9 cellular contexts compared by ENCODE assay signal in genomic region chr5:60541980-60542379, GRCh38.
A peak's percentile ranks its signal among the peaks of the same experiment; 100 is the strongest.
DNase-seq lines count a peak whose midpoint lies in the region; ATAC-seq, FAIRE-seq and TF ChIP-seq lines count a peak whose summit lies in the region.
"Had no signal": no experiment of that assay in that cellular context is flagged by ENCODE, and none has a peak within 500 bp of the region (broad histone marks: within the 10 kb centered on the region; RNA-seq: fewer than 3 reads in every experiment).

No MANE protein-coding gene starts in this region.

- no peaks in the 10 kb centered on the region for H3K27me3 ChIP-seq in K562 (ENCODE audit: control insufficient read depth in 2 of 2, insufficient read depth in 2 of 2, low read length in 2 of 2)

- TF ChIP-seq EP300 in K562 (IDR thresholded peaks at IDR 0.05; ENCODE audit: low read length), result no peak

- H3K4me1 ChIP-seq in K562 (replicated peaks in 1 of 2; ENCODE audit: control insufficient read depth in 2 of 2, insufficient read depth in 2 of 2, low read length in 2 of 2) (no peaks in the 10 kb centered on the region), kidney (ENCODE audit: control insufficient read depth in 1 of 2, insufficient read depth in 1 of 2, low read depth in 1 of 2, low read length in 2 of 2) (no peaks in the 10 kb centered on the region)

- no peak for TF ChIP-seq CTCF in K562 (IDR thresholded peaks at IDR 0.05 in 2 of 3, conservative IDR thresholded peaks at IDR 0.05 in 1 of 3; ENCODE audit: insufficient read depth in 2 of 3, low read depth in 1 of 3, low read length in 3 of 3)
- no peak for TF ChIP-seq CTCF in kidney (IDR thresholded peaks at IDR 0.05; ENCODE audit: borderline replicate concordance, extremely low read depth, insufficient read depth)

- no peaks in the 10 kb centered on the region for H3K9me1 ChIP-seq in K562 (ENCODE audit: control insufficient read depth, insufficient read depth, low read length)

- intact Hi-C loops in K562 (cut with micrococcal nuclease), result no loop called here
- intact Hi-C loops in sciatic nerve (cut with DNase I), result no loop called here
- intact Hi-C loops in kidney (cut with DNase I), result no loop called here

- in situ Hi-C loops in K562 (cut with MboI), result no loop called here

- no peak for FAIRE-seq in K562 (lab: Jason Lieb, UNC)
- no peak for FAIRE-seq in kidney (lab: Jason Lieb, UNC)

- no peaks in the 10 kb centered on the region for H3K36me3 ChIP-seq in K562 (ENCODE audit: control insufficient read depth, insufficient read depth, low read length)
- no peaks in the 10 kb centered on the region for H3K36me3 ChIP-seq in kidney (ENCODE audit: control insufficient read depth in 1 of 2, insufficient read depth in 2 of 2, low read length in 2 of 2)

- H3K4me2 ChIP-seq in K562 (ENCODE audit: insufficient read depth, low read length), result no peak overlapping the region

- DNase-seq in K562 (ENCODE audit: extremely low read depth in 1 of 4, low spot score in 3 of 4), result no peak
- no peak for DNase-seq in sciatic nerve (ENCODE audit: low spot score)
- no peak for DNase-seq in kidney
- no peak for DNase-seq in AG08395 (ENCODE audit: low spot score)
- DNase-seq in NCI-H1436 (lab: John Stamatoyannopoulos, UW), result no peak
- DNase-seq: right cardiac atrium had no signal

- WGBS in K562 (ENCODE audit: insufficient coverage, low coverage, missing lambda C conversion rate), result 0% methylated on average over 2 of the region's 2 CpGs

- H3K27ac ChIP-seq in K562 (ENCODE audit: extremely low read depth, low read depth, low read length) (no peak overlapping the region), kidney (ENCODE audit: low read depth in 2 of 2, low read length in 2 of 2) (no peak overlapping the region)

- H3K9me3 ChIP-seq in K562 (replicated peaks; ENCODE audit: control insufficient read depth, insufficient read depth, low read depth, low read length) (no peaks in the 10 kb centered on the region), kidney (ENCODE audit: control insufficient read depth in 1 of 2, low read length in 2 of 2) (no peaks in the 10 kb centered on the region)

- TF ChIP-seq POLR2A in K562 (conservative IDR thresholded peaks at IDR 0.05), result no peak

- no peak overlapping the region for H3K9ac ChIP-seq in K562 (ENCODE audit: insufficient read depth in 1 of 2, low read depth in 2 of 2, low read length in 2 of 2)
- H3K9ac ChIP-seq in kidney (ENCODE audit: low read length in 2 of 2), result no peak overlapping the region

- no peak overlapping the region for H2AFZ ChIP-seq in K562 (ENCODE audit: low read depth, low read length)

- ATAC-seq in GM19395 (IDR thresholded peaks at IDR 0.05; ENCODE audit: unreplicated experiment) (peak; percentile 30), HG03097 (IDR thresholded peaks at IDR 0.05; ENCODE audit: low FRiP score, unreplicated experiment) (peak; percentile 8), K562 (no peak), sciatic nerve (peak; percentile 78), HG03025 (IDR thresholded peaks at IDR 0.05; ENCODE audit: low FRiP score, unreplicated experiment) (no peak)

- CTCF ChIA-PET in K562 (lab: Yijun Ruan, JAX; ENCODE audit: low intra/inter-chr PET ratio), result no interaction called here

- H3K79me2 ChIP-seq in K562 (ENCODE audit: control insufficient read depth, insufficient read depth, low read length), result no peaks in the 10 kb centered on the region

- H4K20me1 ChIP-seq in K562 (replicated peaks; ENCODE audit: control insufficient read depth, insufficient read depth, low read length), result no peaks in the 10 kb centered on the region

- H3K4me3 ChIP-seq in K562, result no peak overlapping the region
- H3K4me3 ChIP-seq in kidney (ENCODE audit: low read length in 2 of 2), result no peak overlapping the region

- no TSS peak for BruUV-seq in K562 (replicated peaks; lab: Mats Ljungman, UMichigan)

- no peak for TF ChIP-seq RAD21 in K562 (CRISPR knock-in tag; conservative IDR thresholded peaks at IDR 0.05 in 1 of 2, IDR thresholded peaks at IDR 0.05 in 1 of 2)

- POLR2A ChIA-PET in K562 (lab: Yijun Ruan, JAX), result no interaction called here

TF ChIP-seq in K562, 482 proteins besides CTCF, POLR2A, EP300 and RAD21 (continues in another document):
- TF ChIP-seq FOXM1 (IDR thresholded peaks at IDR 0.05; ENCODE audit: low read depth) (no peak), FOXM1 (CRISPR knock-in tag; IDR thresholded peaks at IDR 0.05; ENCODE audit: low read depth) (no peak), MEIS2 (IDR thresholded peaks at IDR 0.05; ENCODE audit: partially characterized antibody) (peak; percentile 65), FOSL1 (tag; conservative IDR thresholded peaks at IDR 0.05) (0 out of 2 replicates have a peak, but pooled peaks have one; percentile 17), CEBPB (tag; IDR thresholded peaks at IDR 0.05) (peak; percentile 87), ESRRA (IDR thresholded peaks at IDR 0.05; ENCODE audit: borderline replicate concordance, low read depth) (peak; percentile 70; the same call in 1 of the 2 replicates), ZHX1 (conservative IDR thresholded peaks at IDR 0.05; ENCODE audit: low read length) (no peak), MITF (IDR thresholded peaks at IDR 0.05) (peak; percentile 54; the same call in 1 of the 2 replicates), BHLHE40 (IDR thresholded peaks at IDR 0.05; ENCODE audit: low read length) (peak; percentile 51; the same call in 1 of the 2 replicates), RAD51 (IDR thresholded peaks at IDR 0.05; ENCODE audit: borderline replicate concordance, low read depth) (peak; percentile 31; the same call in 1 of the 2 replicates), MEF2D (tag; conservative IDR thresholded peaks at IDR 0.05; ENCODE audit: low read depth) (0 out of 2 replicates have a peak, but pooled peaks have one; percentile 41), CEBPG (CRISPR knock-in tag; IDR thresholded peaks at IDR 0.05) (no peak), CEBPG (tag; conservative IDR thresholded peaks at IDR 0.05 in 1 of 2, IDR thresholded peaks at IDR 0.05 in 1 of 2) (peak; percentile 90 to 91)
- TF ChIP-seq, protein P1, sequence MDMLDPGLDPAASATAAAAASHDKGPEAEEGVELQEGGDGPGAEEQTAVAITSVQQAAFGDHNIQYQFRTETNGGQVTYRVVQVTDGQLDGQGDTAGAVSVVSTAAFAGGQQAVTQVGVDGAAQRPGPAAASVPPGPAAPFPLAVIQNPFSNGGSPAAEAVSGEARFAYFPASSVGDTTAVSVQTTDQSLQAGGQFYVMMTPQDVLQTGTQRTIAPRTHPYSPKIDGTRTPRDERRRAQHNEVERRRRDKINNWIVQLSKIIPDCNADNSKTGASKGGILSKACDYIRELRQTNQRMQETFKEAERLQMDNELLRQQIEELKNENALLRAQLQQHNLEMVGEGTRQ (CRISPR knock-in tag; IDR thresholded peaks at IDR 0.05), result peak; percentile 59
- TF ChIP-seq, protein P2, sequence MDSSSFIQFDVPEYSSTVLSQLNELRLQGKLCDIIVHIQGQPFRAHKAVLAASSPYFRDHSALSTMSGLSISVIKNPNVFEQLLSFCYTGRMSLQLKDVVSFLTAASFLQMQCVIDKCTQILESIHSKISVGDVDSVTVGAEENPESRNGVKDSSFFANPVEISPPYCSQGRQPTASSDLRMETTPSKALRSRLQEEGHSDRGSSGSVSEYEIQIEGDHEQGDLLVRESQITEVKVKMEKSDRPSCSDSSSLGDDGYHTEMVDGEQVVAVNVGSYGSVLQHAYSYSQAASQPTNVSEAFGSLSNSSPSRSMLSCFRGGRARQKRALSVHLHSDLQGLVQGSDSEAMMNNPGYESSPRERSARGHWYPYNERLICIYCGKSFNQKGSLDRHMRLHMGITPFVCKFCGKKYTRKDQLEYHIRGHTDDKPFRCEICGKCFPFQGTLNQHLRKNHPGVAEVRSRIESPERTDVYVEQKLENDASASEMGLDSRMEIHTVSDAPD (CRISPR knock-in tag; IDR thresholded peaks at IDR 0.05), result no peak

Comparison
In these comparisons a context has a peak if more than half of its experiments do, and no peak if none do; other contexts are left out.
1. ATAC-seq: peak in GM19395 (single experiment), HG03097 (single experiment) and sciatic nerve (single experiment); none in K562 (single experiment) and HG03025 (single experiment).